In the genomic region with DNA sequence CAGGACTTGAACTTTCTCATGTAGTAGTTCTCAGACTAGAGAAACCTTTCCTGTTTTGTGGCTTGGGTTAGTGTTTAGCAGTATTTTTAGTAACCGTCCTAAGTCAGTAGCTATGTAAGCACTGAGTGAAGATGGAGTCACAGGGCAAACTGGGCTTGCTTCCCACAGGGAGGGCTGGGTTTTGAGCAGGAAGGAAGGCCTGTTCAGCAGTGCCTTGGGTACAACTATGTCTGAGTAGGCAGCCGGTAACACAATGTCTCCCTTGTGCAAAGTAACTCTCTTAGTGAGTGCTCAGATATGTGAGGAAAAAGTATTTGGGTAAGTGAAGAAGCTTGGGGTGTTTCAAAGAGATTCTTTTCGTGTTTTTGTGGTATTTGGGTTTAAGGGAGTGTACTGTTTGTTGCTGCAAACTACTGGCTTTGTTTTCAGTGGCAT, we compare ENCODE assay signal across 8 cellular contexts.
A peak's percentile ranks its signal among the peaks of the same experiment; 100 is the strongest.
DNase-seq lines count a peak whose midpoint lies in the region; ATAC-seq, FAIRE-seq and TF ChIP-seq lines count a peak whose summit lies in the region.

No MANE protein-coding gene starts in this region.

- H3K4me1 Mint-ChIP-seq in dendritic cell treated with granulocyte-macrophage colony-stimulating factor and Interleukin-4, amounts not matched to agents 40 ng/mL and 50 ng/mL, for 4 days (ENCODE audit: low read depth), result peaks cover 17% of the 10 kb centered on the region
- H3K4me1 Mint-ChIP-seq in stimulated activated naive CD8-positive, alpha-beta T cell treated with anti-CD3 and anti-CD28 coated beads, Interleukin-15, Interleukin-2, amounts not matched to agents 100 ng/mL and 50 ng/mL, for 24 hours (ENCODE audit: low read depth), result peaks cover 40% of the 10 kb centered on the region

- no peak for FAIRE-seq in HepG2 (lab: Jason Lieb, UNC)

- intact Hi-C loops in dendritic cell treated with granulocyte-macrophage colony-stimulating factor and Interleukin-4, amounts not matched to agents 40 ng/mL and 50 ng/mL, for 4 days (cut with micrococcal nuclease), result no loop called here
- intact Hi-C loops in HepG2 (cut with micrococcal nuclease; ENCODE audit: unreplicated experiment), result no loop called here

- ATAC-seq in GM21786 (IDR thresholded peaks at IDR 0.05; ENCODE audit: unreplicated experiment), result peak; percentile 62
- ATAC-seq in HepG2, result peak; percentile 75
- ATAC-seq in HG03469 (IDR thresholded peaks at IDR 0.05; ENCODE audit: unreplicated experiment), result no peak

- peaks cover 47% of the 10 kb centered on the region for H3K36me3 Mint-ChIP-seq in dendritic cell treated with granulocyte-macrophage colony-stimulating factor and Interleukin-4, amounts not matched to agents 40 ng/mL and 50 ng/mL, for 4 days (ENCODE audit: low read depth)
- peaks cover 58% of the 10 kb centered on the region for H3K36me3 Mint-ChIP-seq in stimulated activated naive CD8-positive, alpha-beta T cell treated with anti-CD3 and anti-CD28 coated beads, Interleukin-15, Interleukin-2, amounts not matched to agents 100 ng/mL and 50 ng/mL, for 24 hours (ENCODE audit: low read depth)

- WGBS in HepG2 (ENCODE audit: low lambda C conversion rate), result 53% methylated on average over 3 of the region's 3 CpGs

- TF ChIP-seq EP300 in HepG2 (IDR thresholded peaks at IDR 0.05; ENCODE audit: low read depth in 2 of 2, low read length in 2 of 2) (no peak), HepG2 (CRISPR knock-in tag; IDR thresholded peaks at IDR 0.05; ENCODE audit: borderline replicate concordance) (no peak)

- CTCF ChIA-PET in HepG2 (lab: Yijun Ruan, JAX; ENCODE audit: low intra/inter-chr PET ratio, low total read pairs), result no interaction called here

- in situ Hi-C loops in HepG2 (cut with HindIII; ENCODE audit: extremely low pct_ligation_motif_present, low pct_unique_long_range_greater_than_20kb), result no loop called here

- H3K27me3 ChIP-seq in HepG2 (ENCODE audit: control insufficient read depth in 1 of 2, insufficient read depth in 2 of 2, low read length in 2 of 2), result no peaks in the 10 kb centered on the region

- TF ChIP-seq CTCF in AG10803 (conservative IDR thresholded peaks at IDR 0.05; ENCODE audit: low read length), result no peak
- TF ChIP-seq CTCF in HepG2 (CRISPR knock-in tag; IDR thresholded peaks at IDR 0.05), result no peak

- no peaks in the 10 kb centered on the region for H3K27me3 Mint-ChIP-seq in dendritic cell treated with granulocyte-macrophage colony-stimulating factor and Interleukin-4, amounts not matched to agents 40 ng/mL and 50 ng/mL, for 4 days
- no peaks in the 10 kb centered on the region for H3K27me3 Mint-ChIP-seq in stimulated activated naive CD8-positive, alpha-beta T cell treated with anti-CD3 and anti-CD28 coated beads, Interleukin-15, Interleukin-2, amounts not matched to agents 100 ng/mL and 50 ng/mL, for 24 hours

- peak overlapping the region; percentile 23 for H3K27ac ChIP-seq in HepG2 (ENCODE audit: extremely low read length, insufficient read depth, low read length)

- H3K4me3 Mint-ChIP-seq in dendritic cell treated with granulocyte-macrophage colony-stimulating factor and Interleukin-4, amounts not matched to agents 40 ng/mL and 50 ng/mL, for 4 days, result no peak overlapping the region
- H3K4me3 Mint-ChIP-seq in stimulated activated naive CD8-positive, alpha-beta T cell treated with anti-CD3 and anti-CD28 coated beads, Interleukin-15, Interleukin-2, amounts not matched to agents 100 ng/mL and 50 ng/mL, for 24 hours, result peak overlapping the region; percentile 58

- TF ChIP-seq RAD21 in HepG2 (CRISPR knock-in tag; IDR thresholded peaks at IDR 0.05), result no peak

- peak overlapping the region; percentile 11 for H3K27ac Mint-ChIP-seq in dendritic cell treated with granulocyte-macrophage colony-stimulating factor and Interleukin-4, amounts not matched to agents 40 ng/mL and 50 ng/mL, for 4 days
- peak overlapping the region; percentile 75 for H3K27ac Mint-ChIP-seq in stimulated activated naive CD8-positive, alpha-beta T cell treated with anti-CD3 and anti-CD28 coated beads, Interleukin-15, Interleukin-2, amounts not matched to agents 100 ng/mL and 50 ng/mL, for 24 hours

- no peaks in the 10 kb centered on the region for H4K20me1 ChIP-seq in HepG2 (ENCODE audit: insufficient read depth, low read length)

- TF ChIP-seq POLR2A in HepG2 (IDR thresholded peaks at IDR 0.05; ENCODE audit: insufficient read depth in 1 of 2, low read depth in 2 of 2, low read length in 2 of 2), result no peak

- H3K9me3 ChIP-seq in HepG2 (ENCODE audit: low read length), result peaks cover 16% of the 10 kb centered on the region; the same call in 1 of the 2 replicates

- POLR2A ChIA-PET in HepG2 (lab: Yijun Ruan, JAX), result no interaction called here

- H3K9ac ChIP-seq in HepG2 (ENCODE audit: insufficient read depth, low read depth, low read length), result peak overlapping the region; percentile 30; the same call in 1 of the 2 replicates

- DNase-seq in AG10803 (ENCODE audit: low read depth) (peak; percentile 97), RKO (ENCODE audit: low spot score) (peak; percentile 84), HepG2 (ENCODE audit: low spot score) (peak; percentile 54), NCI-H774 (lab: John Stamatoyannopoulos, UW) (no peak)

- no peaks in the 10 kb centered on the region for H3K79me2 ChIP-seq in HepG2 (ENCODE audit: insufficient read depth, low read length)

- H3K4me1 ChIP-seq in HepG2 (ENCODE audit: insufficient read depth, low read length), result peaks cover 47% of the 10 kb centered on the region

- peak overlapping the region; percentile 43 for H3K4me3 ChIP-seq in AG10803 (ENCODE audit: low read length)
- H3K4me3 ChIP-seq in HepG2 (replicated peaks in 1 of 3; ENCODE audit: insufficient read depth in 1 of 3, low read depth in 2 of 3, low read length in 3 of 3), result no peak overlapping the region; a peak in 1 of 6 replicates

- H3K4me2 ChIP-seq in HepG2 (ENCODE audit: low read depth, low read length), result peak overlapping the region; percentile 49

- no peak overlapping the region for H2AFZ ChIP-seq in HepG2 (ENCODE audit: low read length)

- H3K9me3 Mint-ChIP-seq in dendritic cell treated with granulocyte-macrophage colony-stimulating factor and Interleukin-4, amounts not matched to agents 40 ng/mL and 50 ng/mL, for 4 days, result peaks cover 22% of the 10 kb centered on the region
- H3K9me3 Mint-ChIP-seq in stimulated activated naive CD8-positive, alpha-beta T cell treated with anti-CD3 and anti-CD28 coated beads, Interleukin-15, Interleukin-2, amounts not matched to agents 100 ng/mL and 50 ng/mL, for 24 hours, result peaks cover 15% of the 10 kb centered on the region

- BruUV-seq in HepG2 (replicated peaks; lab: Mats Ljungman, UMichigan), result no TSS peak

- H3K36me3 ChIP-seq in HepG2 (replicated peaks in 1 of 2; ENCODE audit: control insufficient read depth in 1 of 2, insufficient read depth in 2 of 2, low read length in 2 of 2), result no peaks in the 10 kb centered on the region

TF ChIP-seq in HepG2, 621 proteins besides CTCF, POLR2A, EP300 and RAD21:
- no peak for TF ChIP-seq NR3C1 (CRISPR knock-in tag; IDR thresholded peaks at IDR 0.05)
- no peak for TF ChIP-seq SOX13 (IDR thresholded peaks at IDR 0.05)
- TF ChIP-seq SOX13 (CRISPR knock-in tag; conservative IDR thresholded peaks at IDR 0.05 in 1 of 2, IDR thresholded peaks at IDR 0.05 in 1 of 2), result 0 out of 4 replicates have a peak, but pooled peaks of 1 of the 2 experiments have one; percentile 11
- peak; percentile 27; the same call in 1 of the 2 replicates for TF ChIP-seq ZFX (CRISPR knock-in tag; IDR thresholded peaks at IDR 0.05; ENCODE audit: low read depth)
- no peak for TF ChIP-seq ZNF530 (CRISPR knock-in tag; IDR thresholded peaks at IDR 0.05; ENCODE audit: low read depth)
